In genomic region chr14:20855652-20856291, GRCh38 we compare ENCODE assay signal across 1 cellular context.
TF ChIP-seq lines count a peak whose summit lies in the region.

No MANE protein-coding gene starts in this region.

TF ChIP-seq in K562, 482 proteins besides CTCF, POLR2A, EP300 and RAD21 (continued from another document and continues in another):
- TF ChIP-seq TSHZ1 (CRISPR knock-in tag; IDR thresholded peaks at IDR 0.05) (no peak), MYC (IDR thresholded peaks at IDR 0.05; ENCODE audit: low read depth, low read length) (no peak), MYC (CRISPR knock-in tag; IDR thresholded peaks at IDR 0.05; ENCODE audit: borderline replicate concordance, low read depth) (no peak), CXXC5 (CRISPR knock-in tag; IDR thresholded peaks at IDR 0.05) (0 out of 2 replicates have a peak, but pooled peaks have one; percentile 26), MCM7 (IDR thresholded peaks at IDR 0.05) (no peak), ZNF766 (CRISPR knock-in tag; conservative IDR thresholded peaks at IDR 0.05) (no peak), ESRRB (CRISPR knock-in tag; IDR thresholded peaks at IDR 0.05; ENCODE audit: borderline replicate concordance) (no peak), ETV1 (tag; conservative IDR thresholded peaks at IDR 0.05; ENCODE audit: low read depth) (no peak), SIN3A (IDR thresholded peaks at IDR 0.05; ENCODE audit: borderline replicate concordance in 2 of 2, control insufficient read depth in 1 of 2, low read depth in 2 of 2, low read length in 2 of 2) (peak in 1 of 2 experiments; percentile 64; a peak in 1 of 4 replicates), ZNF551 (CRISPR knock-in tag; IDR thresholded peaks at IDR 0.05) (no peak), ZNF561 (CRISPR knock-in tag; conservative IDR thresholded peaks at IDR 0.05) (no peak), FOXJ3 (CRISPR knock-in tag; IDR thresholded peaks at IDR 0.05) (no peak), ARID2 (IDR thresholded peaks at IDR 0.05) (peak; percentile 85), PATZ1 (CRISPR knock-in tag; IDR thresholded peaks at IDR 0.05; ENCODE audit: borderline replicate concordance) (no peak), MNT (conservative IDR thresholded peaks at IDR 0.05) (peak; percentile 40 to 62; a peak in 2 of 4 replicates), ZNF75A (CRISPR knock-in tag; IDR thresholded peaks at IDR 0.05) (no peak), SMARCA4 (IDR thresholded peaks at IDR 0.05) (0 out of 2 replicates have a peak, but pooled peaks have one; percentile 17), XRCC3 (IDR thresholded peaks at IDR 0.05) (no peak), JUND (IDR thresholded peaks at IDR 0.05; ENCODE audit: borderline replicate concordance, low read depth, low read length) (no peak), JUND (tag; IDR thresholded peaks at IDR 0.05; ENCODE audit: borderline replicate concordance, low read depth, low read length) (peak; percentile 28; the same call in 1 of the 3 replicates), FOSL1 (tag; conservative IDR thresholded peaks at IDR 0.05) (no peak), CLOCK (CRISPR knock-in tag; IDR thresholded peaks at IDR 0.05; ENCODE audit: borderline replicate concordance) (no peak), TGIF2 (CRISPR knock-in tag; IDR thresholded peaks at IDR 0.05) (no peak), ZBTB5 (IDR thresholded peaks at IDR 0.05) (no peak), BHLHE40 (IDR thresholded peaks at IDR 0.05; ENCODE audit: low read length) (peak; percentile 62), ERF (CRISPR knock-in tag; IDR thresholded peaks at IDR 0.05) (no peak), POLR3A (IDR thresholded peaks at IDR 0.05; ENCODE audit: borderline replicate concordance, extremely low read depth, insufficient read depth, insufficient read length) (no peak), HSF4 (CRISPR knock-in tag; IDR thresholded peaks at IDR 0.05; ENCODE audit: borderline replicate concordance) (no peak), GTF3C2 (IDR thresholded peaks at IDR 0.05; ENCODE audit: borderline replicate concordance, extremely low read depth, insufficient read length) (no peak), FOXA3 (CRISPR knock-in tag; conservative IDR thresholded peaks at IDR 0.05 in 1 of 2, IDR thresholded peaks at IDR 0.05 in 1 of 2) (no peak), BRCA1 (IDR thresholded peaks at IDR 0.05) (no peak), BRCA1 (CRISPR knock-in tag; IDR thresholded peaks at IDR 0.05) (no peak), GTF2A2 (tag; IDR thresholded peaks at IDR 0.05) (no peak), MEF2A (IDR thresholded peaks at IDR 0.05; ENCODE audit: control insufficient read depth, low read depth, low read length) (no peak), CAMTA2 (CRISPR knock-in tag; conservative IDR thresholded peaks at IDR 0.05) (no peak), ZNF354B (CRISPR knock-in tag; IDR thresholded peaks at IDR 0.05) (no peak), KDM5B (IDR thresholded peaks at IDR 0.05; ENCODE audit: insufficient replicate concordance, low read depth, low read length) (no peak), GATAD2B (IDR thresholded peaks at IDR 0.05; ENCODE audit: borderline replicate concordance) (no peak), POLR2AphosphoS5 (IDR thresholded peaks at IDR 0.05; ENCODE audit: control insufficient read depth, insufficient read depth, low read depth, low read length) (no peak), GMEB1 (CRISPR knock-in tag; IDR thresholded peaks at IDR 0.05) (no peak), RHOXF2B (CRISPR knock-in tag; conservative IDR thresholded peaks at IDR 0.05) (no peak), MAFG (tag; conservative IDR thresholded peaks at IDR 0.05) (peak; percentile 45), STAT5A (IDR thresholded peaks at IDR 0.05; ENCODE audit: borderline replicate concordance, low read length) (no peak), POLR2AphosphoS2 (IDR thresholded peaks at IDR 0.05; ENCODE audit: low read length) (no peak), CREBBP (IDR thresholded peaks at IDR 0.05; ENCODE audit: low read depth, low read length) (no peak), PRDM10 (IDR thresholded peaks at IDR 0.05; ENCODE audit: partially characterized antibody) (no peak)
